Comparison of ENCODE assay signal across 33 cellular contexts in genomic region chr18:47949197-47949596, GRCh38.
"Had no signal": no experiment of that assay in that cellular context is flagged by ENCODE, and none has a peak within 500 bp of the region (broad histone marks: within the 10 kb centered on the region; RNA-seq: fewer than 3 reads in every experiment).

No MANE protein-coding gene starts in this region.

- H3K4me2 ChIP-seq: smooth muscle cell had no signal

- H3K27ac ChIP-seq: brain microvascular endothelial cell, gastroesophageal sphincter, lower lobe of right lung, neutrophil, sigmoid colon, upper lobe of left lung, vagina, WERI-Rb-1 had no signal

- H3K4me3 ChIP-seq: gastroesophageal sphincter, lower lobe of right lung, sigmoid colon, smooth muscle cell, upper lobe of left lung, vagina had no signal

- H3K36me3 ChIP-seq: brain microvascular endothelial cell, gastroesophageal sphincter, lower lobe of right lung, neutrophil, sigmoid colon, upper lobe of left lung, vagina, WERI-Rb-1 had no signal

- DNase-seq: activated CD4-positive, alpha-beta T cell treated with anti-CD3 and anti-CD28 coated beads for 48 hours; activated CD4-positive, alpha-beta T cell treated with anti-CD3 and anti-CD28 coated beads, Interleukin-2, amount 50 U/mL, for 48 hours; activated CD8-positive, alpha-beta memory T cell treated with anti-CD3 and anti-CD28 coated beads, Interleukin-2, amount 50 U/mL, for 4 hours; activated gamma-delta T cell; activated naive CD4-positive, alpha-beta T cell treated with anti-CD3 and anti-CD28 coated beads, Interleukin-2, amount 10 ng/mL, durations not matched to agents 7 days and 5 days; activated naive CD8-positive, alpha-beta T cell treated with anti-CD3 and anti-CD28 coated beads, Interleukin-2, amount 10 ng/mL, durations not matched to agents 7 days and 5 days; activated T-cell treated with anti-CD3 and anti-CD28 coated beads, Interleukin-2, amount 50 U/mL, for 1 hour; amniotic stem cell; brain microvascular endothelial cell; caudate nucleus; effector CD4-positive, alpha-beta T cell; hippocampal formation; lower lobe of right lung; naive B cell; nephron progenitor cell; sigmoid colon; stimulated activated CD4-positive, alpha-beta T cell treated with anti-CD3 and anti-CD28 coated beads, Interleukin-1b, Interleukin-23, amount 100 ng/mL, for 48 hours; stimulated activated CD4-positive, alpha-beta T cell treated with anti-CD3 and anti-CD28 coated beads, Interleukin-4, amount 100 ng/mL, for 4 hours; stimulated activated CD8-positive, alpha-beta memory T cell treated with anti-CD3 and anti-CD28 coated beads, Interleukin-4, amount 100 ng/mL, for 48 hours; stimulated activated naive CD8-positive, alpha-beta T cell treated with anti-CD3 and anti-CD28 coated beads, Interleukin-15, amount 100 ng/mL, for 72 hours; substantia nigra; T1000; upper lobe of left lung; WERI-Rb-1 had no signal

- ATAC-seq: activated CD4-positive, CD25-positive, alpha-beta regulatory T cell treated with anti-CD3 and anti-CD28 coated beads, Interleukin-2, amount 50 U/mL, for 24 hours; gastroesophageal sphincter; lower lobe of right lung; stimulated activated memory B cell treated with anti-CD40 and anti-IgM and Interleukin-4, amounts not matched to agents 10 μg/mL and 1 μg/mL and 100 μg/mL, for 72 hours; stimulated activated naive CD8-positive, alpha-beta T cell treated with anti-CD3 and anti-CD28 coated beads, Interleukin-15, amount 100 ng/mL, for 72 hours had no signal

- H3K9me3 ChIP-seq: gastroesophageal sphincter, lower lobe of right lung, neutrophil, sigmoid colon, upper lobe of left lung, vagina had no signal

- H3K4me1 ChIP-seq: gastroesophageal sphincter, sigmoid colon, upper lobe of left lung, vagina had no signal

- H3K27me3 ChIP-seq: brain microvascular endothelial cell, gastroesophageal sphincter, neutrophil, sigmoid colon, upper lobe of left lung, vagina had no signal

- FAIRE-seq: astrocyte, endometrium, keratinocyte had no signal
